In genomic region chr10:79161557-79161956, GRCh38 we compare ENCODE assay signal across 16 cellular contexts.
DNase-seq lines count a peak whose midpoint lies in the region; ATAC-seq and TF ChIP-seq lines count a peak whose summit lies in the region.
"Had no signal": no experiment of that assay in that cellular context is flagged by ENCODE, and none has a peak within 500 bp of the region (broad histone marks: within the 10 kb centered on the region; RNA-seq: fewer than 3 reads in every experiment).

No MANE protein-coding gene starts in this region.

- ATAC-seq in GM21723 (IDR thresholded peaks at IDR 0.05; ENCODE audit: unreplicated experiment): no peak
- ATAC-seq: HepG2, Panc1 had no signal

- WGBS in GM23248 (ENCODE audit: low coverage in 1 of 2, low lambda C conversion rate in 2 of 2, missing lambda C conversion rate in 2 of 2), 2 experiments: 56% methylated on average over 5 of the region's 5 CpGs
- WGBS in neuronal stem cell (ENCODE audit: extremely low coverage in 2 of 2, insufficient read length in 2 of 2, insufficient replicate concordance in 1 of 2), 2 donors: no CpG with 5 or more reads among the region's 5 CpGs
- WGBS in tibial nerve, 2 donors: 65 to 76% methylated on average over 5 of the region's 5 CpGs

- peaks cover 100% of the 10 kb centered on the region for H3K4me1 ChIP-seq in BLaER1
- H3K4me1 ChIP-seq in GM23248 (ENCODE audit: insufficient read depth): peaks cover 60% of the 10 kb centered on the region
- peaks cover 41 to 49% of the 10 kb centered on the region in 2 donors for H3K4me1 ChIP-seq in neuronal stem cell (ENCODE audit: control insufficient read depth in 2 of 2, insufficient read depth in 1 of 2, low read depth in 1 of 2, low read length in 2 of 2)
- peaks cover 0 to 91% (median 46%) of the 10 kb centered on the region in 4 donors for H3K4me1 ChIP-seq in tibial nerve

- H3K4me3 ChIP-seq in BLaER1: no peak overlapping the region
- no peak overlapping the region for H3K4me3 ChIP-seq in GM23248
- no peak overlapping the region for H3K4me3 ChIP-seq in neuronal stem cell (ENCODE audit: low read length in 2 of 2)
- H3K4me3 ChIP-seq in tibial nerve: no peak overlapping the region

- H3K27me3 ChIP-seq in BLaER1 (no peaks in the 10 kb centered on the region), GM23248 (replicated peaks; ENCODE audit: insufficient read depth) (no peaks in the 10 kb centered on the region), neuronal stem cell (ENCODE audit: control insufficient read depth in 3 of 3, insufficient read depth in 3 of 3, low read depth in 1 of 3, low read length in 3 of 3) (no peaks in the 10 kb centered on the region), tibial nerve (no peaks in the 10 kb centered on the region)

- no peak overlapping the region for H3K4ac ChIP-seq in neuronal stem cell (ENCODE audit: low read length)

- no peak overlapping the region for H2BK12ac ChIP-seq in neuronal stem cell (ENCODE audit: low read length)

- H3K79me2 ChIP-seq in GM23248 (ENCODE audit: insufficient read depth): peaks cover 91% of the 10 kb centered on the region

- no peak for TF ChIP-seq EP300 in tibial nerve (IDR thresholded peaks at IDR 0.05)

- no peak overlapping the region for H2BK15ac ChIP-seq in neuronal stem cell (ENCODE audit: low read length)

- peaks cover 98% of the 10 kb centered on the region for H3K36me3 ChIP-seq in BLaER1
- peaks cover 5% of the 10 kb centered on the region; the same call in 1 of the 2 replicates for H3K36me3 ChIP-seq in GM23248 (ENCODE audit: low read depth)
- H3K36me3 ChIP-seq in neuronal stem cell (replicated peaks in 1 of 2; ENCODE audit: control insufficient read depth in 2 of 2, insufficient read depth in 2 of 2, low read length in 2 of 2): peaks cover 2 to 41% of the 10 kb centered on the region in 2 donors
- peaks cover 0 to 31% (median 5%) of the 10 kb centered on the region in 3 donors for H3K36me3 ChIP-seq in tibial nerve

- H4K20me1 ChIP-seq in BLaER1 (peaks cover 100% of the 10 kb centered on the region), GM23248 (ENCODE audit: insufficient read depth) (no peaks in the 10 kb centered on the region)

- no peak overlapping the region for H4K91ac ChIP-seq in neuronal stem cell (ENCODE audit: low read depth, low read length, poor library complexity)

- H2BK5ac ChIP-seq in neuronal stem cell (ENCODE audit: low read length): peak overlapping the region; percentile 25

- H3K4me3 Mint-ChIP-seq in endothelial cell (ENCODE audit: unreplicated experiment): no peak overlapping the region

- H3K23ac ChIP-seq in neuronal stem cell (ENCODE audit: low read depth, low read length, poor library complexity): no peak overlapping the region

- peaks cover 7% of the 10 kb centered on the region for H3K4me1 Mint-ChIP-seq in endothelial cell (ENCODE audit: unreplicated experiment)

- peaks cover 24% of the 10 kb centered on the region for H3F3A ChIP-seq in GM23248 (ENCODE audit: insufficient read depth)

- H3K18ac ChIP-seq in neuronal stem cell (ENCODE audit: low read length): no peak overlapping the region

- peaks cover 20% of the 10 kb centered on the region for H3K36me3 Mint-ChIP-seq in endothelial cell (ENCODE audit: low read depth, unreplicated experiment)

- in situ Hi-C loops in GM23248 (cut with MboI): no loop called here

- peak overlapping the region; percentile 55 for H3K27ac Mint-ChIP-seq in endothelial cell (ENCODE audit: unreplicated experiment)

- no peaks in the 10 kb centered on the region for H3K9me2 ChIP-seq in GM23248 (ENCODE audit: insufficient read depth)

- H3K9me3 ChIP-seq in BLaER1 (no peaks in the 10 kb centered on the region), GM23248 (ENCODE audit: low read depth) (no peaks in the 10 kb centered on the region), neuronal stem cell (replicated peaks in 1 of 2; ENCODE audit: control insufficient read depth in 2 of 2, insufficient read depth in 1 of 2, low read depth in 1 of 2, low read length in 2 of 2) (no peaks in the 10 kb centered on the region), tibial nerve (no peaks in the 10 kb centered on the region)

- H3K9ac ChIP-seq in BLaER1 (no peak overlapping the region), GM23248 (peak overlapping the region; percentile 87), neuronal stem cell (ENCODE audit: low read depth, low read length, poor library complexity) (peak overlapping the region; percentile 25)

- DNase-seq in GM23248: peak; percentile 39
- no peak for DNase-seq in endothelial cell (ENCODE audit: low spot score)
- DNase-seq in neuronal stem cell (ENCODE audit: low spot score): no peak
- DNase-seq in putamen (ENCODE audit: low spot score): no peak
- DNase-seq in tibial nerve (ENCODE audit: low spot score in 2 of 2): no peak
- DNase-seq: activated CD4-positive, alpha-beta T cell treated with anti-CD3 and anti-CD28 coated beads, Interleukin-2, amount 50 U/mL, for 48 hours; activated naive CD4-positive, alpha-beta T cell treated with Interleukin-2 at 50 U/mL for 16 hours; activated T-cell treated with anti-CD3 and anti-CD28 coated beads, Interleukin-2, amount 50 U/mL, for 1 hour; NCI-H1417; NCI-H510A treated with DMSO at 0.1 percent for 48 hours; NK-92 treated with Interleukin-12 subunit alpha and Interleukin-12 subunit beta, amount 100 ng/mL, for 24 hours; stimulated activated naive CD4-positive, alpha-beta T cell treated with Interleukin-2 at 50 U/mL for 16 hours had no signal

- no peak overlapping the region for H2AK5ac ChIP-seq in neuronal stem cell (ENCODE audit: low read depth, low read length)

- TF ChIP-seq CTCF in endothelial cell (IDR thresholded peaks at IDR 0.05; ENCODE audit: unreplicated experiment) (no peak), tibial nerve (IDR thresholded peaks at IDR 0.05) (no peak)

- no peak overlapping the region for H4K8ac ChIP-seq in neuronal stem cell (ENCODE audit: low read depth, low read length)

- TF ChIP-seq POLR2A in tibial nerve (IDR thresholded peaks at IDR 0.05): no peak

- peaks cover 20% of the 10 kb centered on the region for H3K27me3 Mint-ChIP-seq in endothelial cell (ENCODE audit: unreplicated experiment)

- H3K79me1 ChIP-seq in neuronal stem cell (ENCODE audit: low read depth, low read length): peaks cover 17% of the 10 kb centered on the region

- H3K4me2 ChIP-seq in BLaER1: peak overlapping the region; percentile 43; the same call in 1 of the 2 replicates
- H3K4me2 ChIP-seq in GM23248 (ENCODE audit: unreplicated experiment): no peak overlapping the region
- no peak overlapping the region for H3K4me2 ChIP-seq in neuronal stem cell (ENCODE audit: insufficient read depth, low read length, poor library complexity, severe bottlenecking)

- H2AFZ ChIP-seq in GM23248 (no peak overlapping the region), neuronal stem cell (ENCODE audit: low read length) (no peak overlapping the region)

- H3K27ac ChIP-seq in BLaER1: 0 out of 2 replicates have a peak overlapping the region, but pooled peaks have one; percentile 62
- peak overlapping the region; percentile 99 for H3K27ac ChIP-seq in GM23248
- H3K27ac ChIP-seq in neuronal stem cell (replicated peaks; ENCODE audit: low read length): no peak overlapping the region
- H3K27ac ChIP-seq in tibial nerve: no peak overlapping the region

- H3K9me3 Mint-ChIP-seq in endothelial cell (ENCODE audit: unreplicated experiment): no peaks in the 10 kb centered on the region

- no peak overlapping the region for H2BK120ac ChIP-seq in neuronal stem cell (ENCODE audit: low read depth, low read length)

- no peak overlapping the region for H3K14ac ChIP-seq in neuronal stem cell (ENCODE audit: low read length)

Comparison
In these comparisons a context has a peak if more than half of its experiments do, and no peak if none do; other contexts are left out.
1. H3K27ac ChIP-seq: peak in BLaER1 (single experiment) and GM23248 (single experiment); none in neuronal stem cell (single experiment) and tibial nerve (0 of 4).